Comparison of ENCODE assay signal across 16 cellular contexts in the genomic region with DNA sequence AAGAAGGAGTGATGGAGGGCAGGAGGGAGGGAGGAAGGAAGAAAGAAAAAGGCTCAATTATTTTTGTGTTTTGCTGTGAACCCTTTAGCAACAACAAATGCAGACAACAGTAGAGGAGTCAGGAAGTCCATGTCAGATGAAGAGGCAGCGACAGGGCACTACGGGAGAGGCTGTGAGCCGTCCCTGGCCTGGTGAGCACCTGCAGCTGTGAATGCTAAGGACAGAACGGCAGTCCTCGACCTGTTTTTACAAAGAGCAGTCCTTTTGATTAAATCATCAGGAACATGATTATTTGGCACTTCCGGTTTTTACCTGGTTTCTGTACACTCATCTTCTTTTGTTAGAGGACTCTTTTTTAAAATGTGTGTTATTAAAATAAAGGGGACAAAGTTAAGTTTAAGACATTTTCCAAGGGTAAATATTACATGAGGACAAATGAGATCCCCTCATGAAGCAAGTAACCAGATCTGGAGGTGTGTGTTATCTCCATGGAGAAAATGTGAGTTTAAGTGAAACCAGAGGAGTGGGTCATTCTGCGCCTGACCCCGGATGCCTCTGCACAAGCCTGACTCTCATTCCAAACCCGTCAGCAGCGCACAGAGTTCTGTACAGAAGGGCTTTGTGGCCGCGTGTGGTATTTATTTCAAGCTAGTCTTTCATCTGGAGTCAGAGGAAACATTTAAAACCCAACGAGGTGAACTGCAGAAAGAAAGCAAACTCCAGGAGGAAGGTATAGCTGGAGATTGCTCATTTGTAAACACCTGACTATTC.
DNase-seq lines count a peak whose midpoint lies in the region; ATAC-seq and TF ChIP-seq lines count a peak whose summit lies in the region.
"Had no signal": no experiment of that assay in that cellular context is flagged by ENCODE, and none has a peak within 500 bp of the region (broad histone marks: within the 10 kb centered on the region; RNA-seq: fewer than 3 reads in every experiment).

No MANE protein-coding gene starts in this region.

- no peaks in the 10 kb centered on the region for H3K9me2 ChIP-seq in OCI-LY1 (ENCODE audit: low read depth, low read length)

- H3K4me1 ChIP-seq in OCI-LY1 (ENCODE audit: insufficient read depth, low read length, severe bottlenecking) (peaks cover 72% of the 10 kb centered on the region), lower lobe of right lung (no peaks in the 10 kb centered on the region), upper lobe of left lung (no peaks in the 10 kb centered on the region)
- H3K4me1 ChIP-seq in naive thymus-derived CD4-positive, alpha-beta T cell (ENCODE audit: control insufficient read depth in 2 of 2, insufficient read depth in 2 of 2, low read length in 2 of 2) = no peaks in the 10 kb centered on the region
- H3K4me1 ChIP-seq in CD4-positive, alpha-beta memory T cell (ENCODE audit: insufficient read depth, low read length) = no peaks in the 10 kb centered on the region
- H3K4me1 ChIP-seq: ascending aorta had no signal

- H3K36me3 Mint-ChIP-seq in naive thymus-derived CD4-positive, alpha-beta T cell = no peaks in the 10 kb centered on the region
- no peaks in the 10 kb centered on the region for H3K36me3 Mint-ChIP-seq in CD4-positive, alpha-beta memory T cell

- H2AFZ ChIP-seq in OCI-LY1 (ENCODE audit: low read length) = peak overlapping the region; percentile 33; the same call in 1 of the 2 replicates

- no peaks in the 10 kb centered on the region for H3K79me2 ChIP-seq in OCI-LY1 (ENCODE audit: insufficient read depth, low read length)

- no peak overlapping the region for H3K4me3 ChIP-seq in OCI-LY1 (ENCODE audit: low read depth, low read length, poor library complexity, severe bottlenecking)
- H3K4me3 ChIP-seq in fibroblast of mammary gland (ENCODE audit: control insufficient read depth, low read depth, low read length) = no peak overlapping the region
- H3K4me3 ChIP-seq in lower lobe of right lung = no peak overlapping the region
- no peak overlapping the region for H3K4me3 ChIP-seq in naive thymus-derived CD4-positive, alpha-beta T cell (ENCODE audit: low read length)
- H3K4me3 ChIP-seq in upper lobe of left lung = no peak overlapping the region
- no peak overlapping the region for H3K4me3 ChIP-seq in CD4-positive, alpha-beta memory T cell (ENCODE audit: low read length in 2 of 2)
- H3K4me3 ChIP-seq: ascending aorta, stomach had no signal

- H3K27me3 ChIP-seq in OCI-LY1 (ENCODE audit: insufficient read depth, low read length) = no peaks in the 10 kb centered on the region
- H3K27me3 ChIP-seq in lower lobe of right lung (ENCODE audit: low read depth) = no peaks in the 10 kb centered on the region
- H3K27me3 ChIP-seq in naive thymus-derived CD4-positive, alpha-beta T cell (ENCODE audit: control insufficient read depth in 2 of 2, insufficient read depth in 2 of 2, low read length in 2 of 2) = no peaks in the 10 kb centered on the region
- no peaks in the 10 kb centered on the region for H3K27me3 ChIP-seq in upper lobe of left lung
- no peaks in the 10 kb centered on the region for H3K27me3 ChIP-seq in CD4-positive, alpha-beta memory T cell (ENCODE audit: insufficient read depth, low read length)
- H3K27me3 ChIP-seq: ascending aorta, stomach had no signal

- TF ChIP-seq POLR2A in upper lobe of left lung (IDR thresholded peaks at IDR 0.05) = no peak

- peaks cover 0 to 20% (median 3%) of the 10 kb centered on the region in 11 donors for H3K9me3 Mint-ChIP-seq in naive thymus-derived CD4-positive, alpha-beta T cell
- peaks cover 0 to 9% (median 3%) of the 10 kb centered on the region in 8 donors for H3K9me3 Mint-ChIP-seq in CD4-positive, alpha-beta memory T cell

- POLR2A ChIA-PET in naive thymus-derived CD4-positive, alpha-beta T cell (lab: Charles Lee) = no interaction called here
- POLR2A ChIA-PET in CD4-positive, alpha-beta memory T cell (lab: Charles Lee; ENCODE audit: partially characterized antibody) = no interaction called here

- peak; percentile 18 for DNase-seq in NCI-H1092 treated with DMSO at 0.1 percent for 48 hours (lab: John Stamatoyannopoulos, UW)
- peak; percentile 23 for DNase-seq in fibroblast of mammary gland (ENCODE audit: low read depth)
- peak; percentile 8 for DNase-seq in renal cortical epithelial cell (ENCODE audit: low read depth)
- no peak for DNase-seq in lower lobe of right lung
- no peak for DNase-seq in naive thymus-derived CD4-positive, alpha-beta T cell
- DNase-seq in upper lobe of left lung = no peak
- no peak for DNase-seq in CD4-positive, alpha-beta memory T cell
- DNase-seq: C1 segment of cervical spinal cord, GDM1, right cardiac atrium, stomach, T1000 had no signal

- H3K27ac ChIP-seq in OCI-LY1 (ENCODE audit: low read depth, low read length, poor library complexity, severe bottlenecking) (peak overlapping the region; percentile 94), lower lobe of right lung (no peak overlapping the region), upper lobe of left lung (no peak overlapping the region)
- H3K27ac ChIP-seq in naive thymus-derived CD4-positive, alpha-beta T cell (ENCODE audit: low read depth, low read length) = no peak overlapping the region
- H3K27ac ChIP-seq in CD4-positive, alpha-beta memory T cell (ENCODE audit: low read depth, low read length) = no peak overlapping the region
- H3K27ac ChIP-seq: ascending aorta, RWPE1, stomach had no signal

- intact Hi-C loops in lower lobe of right lung (cut with DNase I) = no loop called here
- intact Hi-C loops in naive thymus-derived CD4-positive, alpha-beta T cell (cut with micrococcal nuclease) = no loop called here
- intact Hi-C loops in CD4-positive, alpha-beta memory T cell (cut with micrococcal nuclease) = no loop called here

- H3K27me3 Mint-ChIP-seq in naive thymus-derived CD4-positive, alpha-beta T cell = peaks cover 0 to 4% (median 0%) of the 10 kb centered on the region in 5 donors
- H3K27me3 Mint-ChIP-seq in CD4-positive, alpha-beta memory T cell = no peaks in the 10 kb centered on the region
- H3K27me3 Mint-ChIP-seq: activated T-helper 17 cell treated with anti-CD3 and anti-CD28 coated beads, Interleukin-2, amount 50 U/mL, for 72 hours had no signal

- H3K4me3 Mint-ChIP-seq in naive thymus-derived CD4-positive, alpha-beta T cell = no peak overlapping the region
- no peak overlapping the region for H3K4me3 Mint-ChIP-seq in CD4-positive, alpha-beta memory T cell
- H3K4me3 Mint-ChIP-seq: activated T-helper 17 cell treated with anti-CD3 and anti-CD28 coated beads, Interleukin-2, amount 50 U/mL, for 72 hours had no signal

- H3K36me3 ChIP-seq in OCI-LY1 (ENCODE audit: insufficient read depth, low read length) = no peaks in the 10 kb centered on the region
- H3K36me3 ChIP-seq in lower lobe of right lung = no peaks in the 10 kb centered on the region
- H3K36me3 ChIP-seq in naive thymus-derived CD4-positive, alpha-beta T cell (ENCODE audit: control insufficient read depth in 2 of 3, insufficient read depth in 3 of 3, low read length in 3 of 3) = no peaks in the 10 kb centered on the region
- no peaks in the 10 kb centered on the region for H3K36me3 ChIP-seq in upper lobe of left lung
- no peaks in the 10 kb centered on the region for H3K36me3 ChIP-seq in CD4-positive, alpha-beta memory T cell (ENCODE audit: insufficient read depth, low read length)
- H3K36me3 ChIP-seq: ascending aorta, stomach had no signal

- H3K27ac Mint-ChIP-seq in naive thymus-derived CD4-positive, alpha-beta T cell = no peak overlapping the region
- H3K27ac Mint-ChIP-seq in CD4-positive, alpha-beta memory T cell = no peak overlapping the region
- H3K27ac Mint-ChIP-seq: activated T-helper 17 cell treated with anti-CD3 and anti-CD28 coated beads, Interleukin-2, amount 50 U/mL, for 72 hours had no signal

- peak overlapping the region; percentile 49 for H3K4me2 ChIP-seq in OCI-LY1 (ENCODE audit: low read length)

- CTCF ChIA-PET in naive thymus-derived CD4-positive, alpha-beta T cell (lab: Charles Lee) = no interaction called here
- CTCF ChIA-PET in CD4-positive, alpha-beta memory T cell (lab: Charles Lee; ENCODE audit: partially characterized antibody) = no interaction called here

- TF ChIP-seq CTCF in OCI-LY1 (IDR thresholded peaks at IDR 0.05; ENCODE audit: low read length) (no peak), fibroblast of mammary gland (conservative IDR thresholded peaks at IDR 0.05; ENCODE audit: control insufficient read depth, insufficient read depth, low read depth, low read length) (no peak), lower lobe of right lung (IDR thresholded peaks at IDR 0.05) (no peak), upper lobe of left lung (IDR thresholded peaks at IDR 0.05) (no peak)

- no peaks in the 10 kb centered on the region for H4K20me1 ChIP-seq in OCI-LY1 (ENCODE audit: insufficient read depth, low read length)

- peaks cover 0 to 3% (median 0%) of the 10 kb centered on the region in 7 donors for H3K4me1 Mint-ChIP-seq in naive thymus-derived CD4-positive, alpha-beta T cell
- H3K4me1 Mint-ChIP-seq in CD4-positive, alpha-beta memory T cell = no peaks in the 10 kb centered on the region
- H3K4me1 Mint-ChIP-seq: activated T-helper 17 cell treated with anti-CD3 and anti-CD28 coated beads, Interleukin-2, amount 50 U/mL, for 72 hours had no signal

- no peak for TF ChIP-seq EP300 in upper lobe of left lung (IDR thresholded peaks at IDR 0.05)

- 63 to 71% methylated on average over 13 of the region's 13 CpGs for WGBS in upper lobe of left lung, 2 donors

- no peaks in the 10 kb centered on the region for H3F3A ChIP-seq in OCI-LY1 (ENCODE audit: insufficient read depth, low read length)

- ATAC-seq in lower lobe of right lung = no peak
- ATAC-seq in naive thymus-derived CD4-positive, alpha-beta T cell = no peak
- no peak for ATAC-seq in upper lobe of left lung (ENCODE audit: low FRiP score in 2 of 2)
- ATAC-seq: activated T-helper 17 cell treated with anti-CD3 and anti-CD28 coated beads, Interleukin-2, amount 50 U/mL, for 72 hours; right cardiac atrium had no signal

- H3K9me3 ChIP-seq in OCI-LY1 (ENCODE audit: low read length) (no peaks in the 10 kb centered on the region), lower lobe of right lung (no peaks in the 10 kb centered on the region), upper lobe of left lung (no peaks in the 10 kb centered on the region)
- H3K9me3 ChIP-seq in naive thymus-derived CD4-positive, alpha-beta T cell (ENCODE audit: control insufficient read depth in 2 of 3, low read length in 3 of 3) = no peaks in the 10 kb centered on the region
- no peaks in the 10 kb centered on the region for H3K9me3 ChIP-seq in CD4-positive, alpha-beta memory T cell (ENCODE audit: control insufficient read depth in 1 of 2, low read length in 2 of 2)
- H3K9me3 ChIP-seq: ascending aorta, stomach had no signal

- peak overlapping the region; percentile 35; the same call in 1 of the 2 replicates for H3K9ac ChIP-seq in OCI-LY1 (ENCODE audit: low read length)

Comparison
In these comparisons a context has a peak if more than half of its experiments do, and no peak if none do; other contexts are left out.
1. DNase-seq: peak in NCI-H1092 treated with DMSO at 0.1 percent for 48 hours (single experiment), fibroblast of mammary gland (single experiment) and renal cortical epithelial cell (single experiment); none in lower lobe of right lung (single experiment), naive thymus-derived CD4-positive, alpha-beta T cell (0 of 9), upper lobe of left lung (0 of 2) and CD4-positive, alpha-beta memory T cell (0 of 5).